Comparison of ENCODE assay signal across 8 cellular contexts in the genomic region with DNA sequence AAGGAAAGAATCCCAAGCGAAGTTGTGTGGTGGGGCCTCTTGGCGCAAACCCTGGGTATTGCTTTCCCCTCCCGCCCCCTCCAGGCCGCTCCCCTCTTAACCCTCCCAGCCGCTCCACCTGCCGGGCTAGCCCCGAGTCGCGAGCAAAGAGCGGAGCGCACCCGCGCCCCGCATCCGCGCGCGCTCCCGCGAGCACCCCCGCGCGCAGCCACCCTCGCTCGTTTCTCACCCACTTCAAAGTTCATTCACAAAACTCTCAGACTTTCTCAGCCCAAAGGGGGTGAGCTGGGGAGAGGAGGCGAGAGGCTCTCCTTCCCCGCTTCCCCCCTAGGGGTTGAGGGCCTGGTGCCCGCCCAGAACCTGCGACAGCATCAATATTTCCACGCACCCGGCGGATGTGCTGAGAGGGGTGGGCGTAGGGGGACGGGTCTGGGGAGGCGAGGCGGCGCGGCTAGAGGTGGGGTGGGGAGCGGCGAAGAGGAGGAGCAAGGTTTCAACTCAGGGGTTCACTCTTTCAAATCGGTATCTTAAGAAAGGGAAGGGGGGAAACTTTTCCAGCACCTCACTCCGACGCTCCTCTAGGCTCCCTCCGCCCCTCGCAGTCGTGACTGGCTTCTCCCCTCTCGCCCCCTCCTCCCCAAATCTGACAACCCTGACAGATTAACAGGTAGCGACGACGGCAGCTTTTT. TPM values are rescaled to one million over a fixed set of nuclear protein-coding genes. Genes with fewer than 3 reads are reported as not detected.
A peak's percentile ranks its signal among the peaks of the same experiment; 100 is the strongest.
DNase-seq lines count a peak whose midpoint lies in the region; ATAC-seq, FAIRE-seq and TF ChIP-seq lines count a peak whose summit lies in the region.

No MANE protein-coding gene starts in this region.

- 0 to 1% methylated on average over 14 to 25 of the region's 50 CpGs for WGBS in mesodermal cell (ENCODE audit: insufficient coverage in 2 of 2), 2 experiments

- ATAC-seq in effector memory CD8-positive, alpha-beta T cell (replicated peaks) = peak; percentile 63
- no peak for ATAC-seq in HG02763 (IDR thresholded peaks at IDR 0.05; ENCODE audit: unreplicated experiment)
- ATAC-seq in HG03139 (IDR thresholded peaks at IDR 0.05; ENCODE audit: unreplicated experiment) = no peak

- H3K4me1 Mint-ChIP-seq in effector memory CD8-positive, alpha-beta T cell (ENCODE audit: low read depth in 2 of 2) = peaks cover 15 to 20% of the 10 kb centered on the region in 2 donors

- H3K9me3 ChIP-seq in mesodermal cell (ENCODE audit: control insufficient read depth, low read length) = no peaks in the 10 kb centered on the region

- peak overlapping the region; percentile 22 to 60 for H3K27ac Mint-ChIP-seq in effector memory CD8-positive, alpha-beta T cell

- peaks cover 17% of the 10 kb centered on the region for H3K4me1 ChIP-seq in mesodermal cell (ENCODE audit: control insufficient read depth, insufficient read depth, low read length, poor library complexity, severe bottlenecking)

- peaks cover 0 to 8% of the 10 kb centered on the region in 2 donors for H3K27me3 Mint-ChIP-seq in effector memory CD8-positive, alpha-beta T cell

- DNase-seq in H54 (ENCODE audit: insufficient read length, low spot score) = peak; percentile 33
- peak; percentile 50 for DNase-seq in NCI-H510A treated with DMSO at 0.1 percent for 48 hours (lab: John Stamatoyannopoulos, UW)
- peak; percentile 62 to 83 for DNase-seq in activated CD8-positive, alpha-beta memory T cell treated with anti-CD3 and anti-CD28 coated beads for 1 hour (ENCODE audit: extremely low read depth in 1 of 2, low read depth in 1 of 2)
- peak; percentile 65 to 71 (median 68) for DNase-seq in effector memory CD8-positive, alpha-beta T cell
- peak; percentile 80 to 88 for DNase-seq in stimulated activated CD8-positive, alpha-beta memory T cell treated with anti-CD3 and anti-CD28 coated beads, Interleukin-15, amount 100 ng/mL, for 4 hours (ENCODE audit: low read depth in 2 of 2)

- FAIRE-seq in H54 (lab: Jason Lieb, UNC) = no peak

- H3K4me3 Mint-ChIP-seq in effector memory CD8-positive, alpha-beta T cell = peak overlapping the region; percentile 89 to 95

- TF ChIP-seq POLR2A in H54 (IDR thresholded peaks at IDR 0.05; ENCODE audit: low read depth, low read length) = no peak

- H3K27ac ChIP-seq in mesodermal cell (ENCODE audit: low read depth, low read length, severe bottlenecking) = peak overlapping the region; percentile 96

- peaks cover 20% of the 10 kb centered on the region for H3K36me3 Mint-ChIP-seq in effector memory CD8-positive, alpha-beta T cell (ENCODE audit: insufficient read depth)

- H3K9me3 Mint-ChIP-seq in effector memory CD8-positive, alpha-beta T cell = no peaks in the 10 kb centered on the region

- peak overlapping the region; percentile 95 for H3K4me3 ChIP-seq in mesodermal cell (ENCODE audit: extremely low read depth, insufficient read depth, low read length, poor library complexity, severe bottlenecking)

- H3K36me3 ChIP-seq in mesodermal cell (ENCODE audit: control insufficient read depth, insufficient read depth, low read length) = no peaks in the 10 kb centered on the region

RNA-seq across cellular contexts. Expression of gene MAML3, which starts 1.8 kb away (rescaled TPM):
- 21.2 TPM for polyA plus RNA-seq in mesodermal cell (2013, experiment 1 of 2)
- polyA plus RNA-seq in mesodermal cell (2013, experiment 2 of 2) = 21.8 TPM

Comparison
In these comparisons a context has a peak if more than half of its experiments do, and no peak if none do; other contexts are left out.
1. DNase-seq: peak in every context shown above with its lines; median percentile 84 in stimulated activated CD8-positive, alpha-beta memory T cell treated with anti-CD3 and anti-CD28 coated beads, Interleukin-15, amount 100 ng/mL, for 4 hours; 72 in activated CD8-positive, alpha-beta memory T cell treated with anti-CD3 and anti-CD28 coated beads for 1 hour; 68 in effector memory CD8-positive, alpha-beta T cell; 50 in NCI-H510A treated with DMSO at 0.1 percent for 48 hours; 33 in H54.